ENCODE assay signal across 1 cellular context in genomic region chr3:190973760-190974159, GRCh38.
A peak's percentile ranks its signal among the peaks of the same experiment; 100 is the strongest.
TF ChIP-seq lines count a peak whose summit lies in the region.

No MANE protein-coding gene starts in this region.

TF ChIP-seq in HEK293, 187 proteins besides CTCF, POLR2A, EP300 and RAD21 (continued from another document and continues in another):
- TF ChIP-seq ZNF362 (tag by site-specific recombination; IDR thresholded peaks at IDR 0.05) = 0 out of 2 replicates have a peak, but pooled peaks have one; percentile 55
- TF ChIP-seq ZNF558 (tag by site-specific recombination; IDR thresholded peaks at IDR 0.05) = peak; percentile 77; the same call in 1 of the 2 replicates
- no peak for TF ChIP-seq ZNF626 (tag by site-specific recombination; IDR thresholded peaks at IDR 0.05)
- no peak for TF ChIP-seq ZNF48 (tag by site-specific recombination; IDR thresholded peaks at IDR 0.05)
- TF ChIP-seq ZNF146 (tag by site-specific recombination; IDR thresholded peaks at IDR 0.05) = 0 out of 2 replicates have a peak, but pooled peaks have one; percentile 33
- no peak for TF ChIP-seq ZNF785 (tag by site-specific recombination; IDR thresholded peaks at IDR 0.05)
- peak; percentile 45; the same call in 1 of the 2 replicates for TF ChIP-seq ZFP69B (tag by site-specific recombination; IDR thresholded peaks at IDR 0.05)
- no peak for TF ChIP-seq ZNF776 (tag by site-specific recombination; IDR thresholded peaks at IDR 0.05; ENCODE audit: borderline replicate concordance)
- TF ChIP-seq ZNF654 (tag by site-specific recombination; IDR thresholded peaks at IDR 0.05; ENCODE audit: low read depth) = 0 out of 2 replicates have a peak, but pooled peaks have one; percentile 7
- no peak for TF ChIP-seq ZNF266 (tag by site-specific recombination; IDR thresholded peaks at IDR 0.05; ENCODE audit: low read depth)
- no peak for TF ChIP-seq ZNF555 (tag by site-specific recombination; conservative IDR thresholded peaks at IDR 0.05)
- peak; percentile 67; the same call in 1 of the 2 replicates for TF ChIP-seq IKZF3 (tag by site-specific recombination; IDR thresholded peaks at IDR 0.05)
- TF ChIP-seq ZEB2 (tag by site-specific recombination; IDR thresholded peaks at IDR 0.05) = peak; percentile 59; the same call in 1 of the 2 replicates
- TF ChIP-seq HOXA7 (CRISPR knock-in tag; IDR thresholded peaks at IDR 0.05; ENCODE audit: borderline replicate concordance) = no peak
- no peak for TF ChIP-seq ZNF239 (tag by site-specific recombination; IDR thresholded peaks at IDR 0.05)
- TF ChIP-seq, protein P1, sequence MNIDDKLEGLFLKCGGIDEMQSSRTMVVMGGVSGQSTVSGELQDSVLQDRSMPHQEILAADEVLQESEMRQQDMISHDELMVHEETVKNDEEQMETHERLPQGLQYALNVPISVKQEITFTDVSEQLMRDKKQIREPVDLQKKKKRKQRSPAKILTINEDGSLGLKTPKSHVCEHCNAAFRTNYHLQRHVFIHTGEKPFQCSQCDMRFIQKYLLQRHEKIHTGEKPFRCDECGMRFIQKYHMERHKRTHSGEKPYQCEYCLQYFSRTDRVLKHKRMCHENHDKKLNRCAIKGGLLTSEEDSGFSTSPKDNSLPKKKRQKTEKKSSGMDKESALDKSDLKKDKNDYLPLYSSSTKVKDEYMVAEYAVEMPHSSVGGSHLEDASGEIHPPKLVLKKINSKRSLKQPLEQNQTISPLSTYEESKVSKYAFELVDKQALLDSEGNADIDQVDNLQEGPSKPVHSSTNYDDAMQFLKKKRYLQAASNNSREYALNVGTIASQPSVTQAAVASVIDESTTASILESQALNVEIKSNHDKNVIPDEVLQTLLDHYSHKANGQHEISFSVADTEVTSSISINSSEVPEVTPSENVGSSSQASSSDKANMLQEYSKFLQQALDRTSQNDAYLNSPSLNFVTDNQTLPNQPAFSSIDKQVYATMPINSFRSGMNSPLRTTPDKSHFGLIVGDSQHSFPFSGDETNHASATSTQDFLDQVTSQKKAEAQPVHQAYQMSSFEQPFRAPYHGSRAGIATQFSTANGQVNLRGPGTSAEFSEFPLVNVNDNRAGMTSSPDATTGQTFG (tag by site-specific recombination; IDR thresholded peaks at IDR 0.05; ENCODE audit: borderline replicate concordance) = no peak
- TF ChIP-seq ZNF777 (tag by site-specific recombination; IDR thresholded peaks at IDR 0.05; ENCODE audit: borderline replicate concordance) = no peak
- TF ChIP-seq ZSCAN16 (tag by site-specific recombination; IDR thresholded peaks at IDR 0.05) = no peak
- TF ChIP-seq ZBTB17 (tag by site-specific recombination; IDR thresholded peaks at IDR 0.05) = peak; percentile 69
- peak; percentile 53; the same call in 1 of the 2 replicates for TF ChIP-seq ZNF580 (tag by site-specific recombination; IDR thresholded peaks at IDR 0.05)
- no peak for TF ChIP-seq ZSCAN23 (tag by site-specific recombination; IDR thresholded peaks at IDR 0.05)
- TF ChIP-seq ZNF549 (tag by site-specific recombination; IDR thresholded peaks at IDR 0.05) = no peak
- TF ChIP-seq, protein P2, sequence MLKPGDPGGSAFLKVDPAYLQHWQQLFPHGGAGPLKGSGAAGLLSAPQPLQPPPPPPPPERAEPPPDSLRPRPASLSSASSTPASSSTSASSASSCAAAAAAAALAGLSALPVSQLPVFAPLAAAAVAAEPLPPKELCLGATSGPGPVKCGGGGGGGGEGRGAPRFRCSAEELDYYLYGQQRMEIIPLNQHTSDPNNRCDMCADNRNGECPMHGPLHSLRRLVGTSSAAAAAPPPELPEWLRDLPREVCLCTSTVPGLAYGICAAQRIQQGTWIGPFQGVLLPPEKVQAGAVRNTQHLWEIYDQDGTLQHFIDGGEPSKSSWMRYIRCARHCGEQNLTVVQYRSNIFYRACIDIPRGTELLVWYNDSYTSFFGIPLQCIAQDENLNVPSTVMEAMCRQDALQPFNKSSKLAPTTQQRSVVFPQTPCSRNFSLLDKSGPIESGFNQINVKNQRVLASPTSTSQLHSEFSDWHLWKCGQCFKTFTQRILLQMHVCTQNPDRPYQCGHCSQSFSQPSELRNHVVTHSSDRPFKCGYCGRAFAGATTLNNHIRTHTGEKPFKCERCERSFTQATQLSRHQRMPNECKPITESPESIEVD (tag by site-specific recombination; IDR thresholded peaks at IDR 0.05) = peak; percentile 93
- TF ChIP-seq, protein P3, sequence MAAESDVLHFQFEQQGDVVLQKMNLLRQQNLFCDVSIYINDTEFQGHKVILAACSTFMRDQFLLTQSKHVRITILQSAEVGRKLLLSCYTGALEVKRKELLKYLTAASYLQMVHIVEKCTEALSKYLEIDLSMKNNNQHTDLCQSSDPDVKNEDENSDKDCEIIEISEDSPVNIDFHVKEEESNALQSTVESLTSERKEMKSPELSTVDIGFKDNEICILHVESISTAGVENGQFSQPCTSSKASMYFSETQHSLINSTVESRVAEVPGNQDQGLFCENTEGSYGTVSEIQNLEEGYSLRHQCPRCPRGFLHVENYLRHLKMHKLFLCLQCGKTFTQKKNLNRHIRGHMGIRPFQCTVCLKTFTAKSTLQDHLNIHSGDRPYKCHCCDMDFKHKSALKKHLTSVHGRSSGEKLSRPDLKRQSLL (tag by site-specific recombination; IDR thresholded peaks at IDR 0.05) = no peak
- TF ChIP-seq, protein P4, sequence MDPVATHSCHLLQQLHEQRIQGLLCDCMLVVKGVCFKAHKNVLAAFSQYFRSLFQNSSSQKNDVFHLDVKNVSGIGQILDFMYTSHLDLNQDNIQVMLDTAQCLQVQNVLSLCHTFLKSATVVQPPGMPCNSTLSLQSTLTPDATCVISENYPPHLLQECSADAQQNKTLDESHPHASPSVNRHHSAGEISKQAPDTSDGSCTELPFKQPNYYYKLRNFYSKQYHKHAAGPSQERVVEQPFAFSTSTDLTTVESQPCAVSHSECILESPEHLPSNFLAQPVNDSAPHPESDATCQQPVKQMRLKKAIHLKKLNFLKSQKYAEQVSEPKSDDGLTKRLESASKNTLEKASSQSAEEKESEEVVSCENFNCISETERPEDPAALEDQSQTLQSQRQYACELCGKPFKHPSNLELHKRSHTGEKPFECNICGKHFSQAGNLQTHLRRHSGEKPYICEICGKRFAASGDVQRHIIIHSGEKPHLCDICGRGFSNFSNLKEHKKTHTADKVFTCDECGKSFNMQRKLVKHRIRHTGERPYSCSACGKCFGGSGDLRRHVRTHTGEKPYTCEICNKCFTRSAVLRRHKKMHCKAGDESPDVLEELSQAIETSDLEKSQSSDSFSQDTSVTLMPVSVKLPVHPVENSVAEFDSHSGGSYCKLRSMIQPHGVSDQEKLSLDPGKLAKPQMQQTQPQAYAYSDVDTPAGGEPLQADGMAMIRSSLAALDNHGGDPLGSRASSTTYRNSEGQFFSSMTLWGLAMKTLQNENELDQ (tag by site-specific recombination; IDR thresholded peaks at IDR 0.05; ENCODE audit: low read depth) = no peak
- TF ChIP-seq ZNF416 (tag by site-specific recombination; IDR thresholded peaks at IDR 0.05) = no peak
- no peak for TF ChIP-seq ZNF311 (tag by site-specific recombination; IDR thresholded peaks at IDR 0.05; ENCODE audit: borderline replicate concordance)
- no peak for TF ChIP-seq ZNF76 (tag by site-specific recombination; IDR thresholded peaks at IDR 0.05; ENCODE audit: borderline replicate concordance, low read depth)
- TF ChIP-seq ZNF660 (tag by site-specific recombination; IDR thresholded peaks at IDR 0.05) = no peak
- TF ChIP-seq ZNF843 (tag by site-specific recombination; IDR thresholded peaks at IDR 0.05) = peak; percentile 93
- TF ChIP-seq, protein P5, sequence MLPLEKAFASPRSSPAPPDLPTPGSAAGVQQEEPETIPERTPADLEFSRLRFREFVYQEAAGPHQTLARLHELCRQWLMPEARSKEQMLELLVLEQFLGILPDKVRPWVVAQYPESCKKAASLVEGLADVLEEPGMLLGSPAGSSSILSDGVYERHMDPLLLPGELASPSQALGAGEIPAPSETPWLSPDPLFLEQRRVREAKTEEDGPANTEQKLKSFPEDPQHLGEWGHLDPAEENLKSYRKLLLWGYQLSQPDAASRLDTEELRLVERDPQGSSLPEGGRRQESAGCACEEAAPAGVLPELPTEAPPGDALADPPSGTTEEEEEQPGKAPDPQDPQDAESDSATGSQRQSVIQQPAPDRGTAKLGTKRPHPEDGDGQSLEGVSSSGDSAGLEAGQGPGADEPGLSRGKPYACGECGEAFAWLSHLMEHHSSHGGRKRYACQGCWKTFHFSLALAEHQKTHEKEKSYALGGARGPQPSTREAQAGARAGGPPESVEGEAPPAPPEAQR (tag by site-specific recombination; IDR thresholded peaks at IDR 0.05) = no peak
- TF ChIP-seq ZNF202 (tag by site-specific recombination; IDR thresholded peaks at IDR 0.05; ENCODE audit: borderline replicate concordance) = no peak
- TF ChIP-seq MYNN (tag by site-specific recombination; IDR thresholded peaks at IDR 0.05; ENCODE audit: borderline replicate concordance) = no peak
- TF ChIP-seq ZNF133 (tag by site-specific recombination; IDR thresholded peaks at IDR 0.05) = no peak
- no peak for TF ChIP-seq EGR2 (tag by site-specific recombination; IDR thresholded peaks at IDR 0.05; ENCODE audit: low read depth)
- TF ChIP-seq ZBTB7A (tag by site-specific recombination; IDR thresholded peaks at IDR 0.05; ENCODE audit: low read depth) = 0 out of 2 replicates have a peak, but pooled peaks have one; percentile 25
- no peak for TF ChIP-seq ZNF114 (tag by site-specific recombination; IDR thresholded peaks at IDR 0.05)
- peak; percentile 98 for TF ChIP-seq FEZF1 (tag by site-specific recombination; IDR thresholded peaks at IDR 0.05)
- TF ChIP-seq KLF10 (tag by site-specific recombination; IDR thresholded peaks at IDR 0.05) = no peak
- peak; percentile 78 for TF ChIP-seq GFI1B (tag by site-specific recombination; IDR thresholded peaks at IDR 0.05)
- TF ChIP-seq, protein P6, sequence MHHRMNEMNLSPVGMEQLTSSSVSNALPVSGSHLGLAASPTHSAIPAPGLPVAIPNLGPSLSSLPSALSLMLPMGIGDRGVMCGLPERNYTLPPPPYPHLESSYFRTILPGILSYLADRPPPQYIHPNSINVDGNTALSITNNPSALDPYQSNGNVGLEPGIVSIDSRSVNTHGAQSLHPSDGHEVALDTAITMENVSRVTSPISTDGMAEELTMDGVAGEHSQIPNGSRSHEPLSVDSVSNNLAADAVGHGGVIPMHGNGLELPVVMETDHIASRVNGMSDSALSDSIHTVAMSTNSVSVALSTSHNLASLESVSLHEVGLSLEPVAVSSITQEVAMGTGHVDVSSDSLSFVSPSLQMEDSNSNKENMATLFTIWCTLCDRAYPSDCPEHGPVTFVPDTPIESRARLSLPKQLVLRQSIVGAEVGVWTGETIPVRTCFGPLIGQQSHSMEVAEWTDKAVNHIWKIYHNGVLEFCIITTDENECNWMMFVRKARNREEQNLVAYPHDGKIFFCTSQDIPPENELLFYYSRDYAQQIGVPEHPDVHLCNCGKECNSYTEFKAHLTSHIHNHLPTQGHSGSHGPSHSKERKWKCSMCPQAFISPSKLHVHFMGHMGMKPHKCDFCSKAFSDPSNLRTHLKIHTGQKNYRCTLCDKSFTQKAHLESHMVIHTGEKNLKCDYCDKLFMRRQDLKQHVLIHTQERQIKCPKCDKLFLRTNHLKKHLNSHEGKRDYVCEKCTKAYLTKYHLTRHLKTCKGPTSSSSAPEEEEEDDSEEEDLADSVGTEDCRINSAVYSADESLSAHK (tag by site-specific recombination; IDR thresholded peaks at IDR 0.05) = peak; percentile 42; the same call in 1 of the 2 replicates
- TF ChIP-seq ZNF37A (tag by site-specific recombination; IDR thresholded peaks at IDR 0.05) = no peak
- TF ChIP-seq, protein P7, sequence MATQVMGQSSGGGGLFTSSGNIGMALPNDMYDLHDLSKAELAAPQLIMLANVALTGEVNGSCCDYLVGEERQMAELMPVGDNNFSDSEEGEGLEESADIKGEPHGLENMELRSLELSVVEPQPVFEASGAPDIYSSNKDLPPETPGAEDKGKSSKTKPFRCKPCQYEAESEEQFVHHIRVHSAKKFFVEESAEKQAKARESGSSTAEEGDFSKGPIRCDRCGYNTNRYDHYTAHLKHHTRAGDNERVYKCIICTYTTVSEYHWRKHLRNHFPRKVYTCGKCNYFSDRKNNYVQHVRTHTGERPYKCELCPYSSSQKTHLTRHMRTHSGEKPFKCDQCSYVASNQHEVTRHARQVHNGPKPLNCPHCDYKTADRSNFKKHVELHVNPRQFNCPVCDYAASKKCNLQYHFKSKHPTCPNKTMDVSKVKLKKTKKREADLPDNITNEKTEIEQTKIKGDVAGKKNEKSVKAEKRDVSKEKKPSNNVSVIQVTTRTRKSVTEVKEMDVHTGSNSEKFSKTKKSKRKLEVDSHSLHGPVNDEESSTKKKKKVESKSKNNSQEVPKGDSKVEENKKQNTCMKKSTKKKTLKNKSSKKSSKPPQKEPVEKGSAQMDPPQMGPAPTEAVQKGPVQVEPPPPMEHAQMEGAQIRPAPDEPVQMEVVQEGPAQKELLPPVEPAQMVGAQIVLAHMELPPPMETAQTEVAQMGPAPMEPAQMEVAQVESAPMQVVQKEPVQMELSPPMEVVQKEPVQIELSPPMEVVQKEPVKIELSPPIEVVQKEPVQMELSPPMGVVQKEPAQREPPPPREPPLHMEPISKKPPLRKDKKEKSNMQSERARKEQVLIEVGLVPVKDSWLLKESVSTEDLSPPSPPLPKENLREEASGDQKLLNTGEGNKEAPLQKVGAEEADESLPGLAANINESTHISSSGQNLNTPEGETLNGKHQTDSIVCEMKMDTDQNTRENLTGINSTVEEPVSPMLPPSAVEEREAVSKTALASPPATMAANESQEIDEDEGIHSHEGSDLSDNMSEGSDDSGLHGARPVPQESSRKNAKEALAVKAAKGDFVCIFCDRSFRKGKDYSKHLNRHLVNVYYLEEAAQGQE (tag by site-specific recombination; IDR thresholded peaks at IDR 0.05) = no peak
- TF ChIP-seq KLF8 (tag by site-specific recombination; IDR thresholded peaks at IDR 0.05) = peak; percentile 50; the same call in 1 of the 2 replicates
- TF ChIP-seq TCF7L2 (IDR thresholded peaks at IDR 0.05; ENCODE audit: borderline replicate concordance, low read depth, low read length) = peak; percentile 96
- TF ChIP-seq SP3 (tag by site-specific recombination; IDR thresholded peaks at IDR 0.05) = no peak
- TF ChIP-seq ZNF629 (tag by site-specific recombination; IDR thresholded peaks at IDR 0.05) = peak; percentile 74
- peak; percentile 85 for TF ChIP-seq WT1 (tag by site-specific recombination; IDR thresholded peaks at IDR 0.05)
- TF ChIP-seq ZIC2 (tag by site-specific recombination; IDR thresholded peaks at IDR 0.05) = no peak
- peak; percentile 84 for TF ChIP-seq OSR2 (tag by site-specific recombination; IDR thresholded peaks at IDR 0.05)
- TF ChIP-seq ZNF837 (tag by site-specific recombination; IDR thresholded peaks at IDR 0.05) = no peak
- TF ChIP-seq ZXDB (tag by site-specific recombination; IDR thresholded peaks at IDR 0.05) = peak; percentile 70
- TF ChIP-seq ZNF23 (tag by site-specific recombination; IDR thresholded peaks at IDR 0.05; ENCODE audit: borderline replicate concordance) = no peak
- no peak for TF ChIP-seq SCRT1 (tag by site-specific recombination; IDR thresholded peaks at IDR 0.05; ENCODE audit: borderline replicate concordance)
